Comparison of ENCODE assay signal across 11 cellular contexts in genomic region chr14:37593496-37594237, GRCh38. TPM values are rescaled to one million over a fixed set of nuclear protein-coding genes. Genes with fewer than 3 reads are reported as not detected.
DNase-seq lines count a peak whose midpoint lies in the region; ATAC-seq, FAIRE-seq and TF ChIP-seq lines count a peak whose summit lies in the region.
"Had no signal": no experiment of that assay in that cellular context is flagged by ENCODE, and none has a peak within 500 bp of the region (broad histone marks: within the 10 kb centered on the region; RNA-seq: fewer than 3 reads in every experiment).

No MANE protein-coding gene starts in this region.

- BruUV-seq in K562 (replicated peaks; lab: Mats Ljungman, UMichigan) = TSS peak; percentile 60

- H3K9me3 ChIP-seq in K562 (replicated peaks; ENCODE audit: control insufficient read depth, insufficient read depth, low read depth, low read length) = no peaks in the 10 kb centered on the region; the same call in 1 of the 2 replicates

- no peak for TF ChIP-seq POLR2A in K562 (conservative IDR thresholded peaks at IDR 0.05)

- H3K9me3 Mint-ChIP-seq in naive thymus-derived CD8-positive, alpha-beta T cell = peaks cover 0 to 59% (median 14%) of the 10 kb centered on the region in 9 donors

- in situ Hi-C loops in K562 (cut with MboI) (loop anchor here (25.0 kb wide), 1 partner anchor 331 kb away; no protein-coding TSS in a partner anchor), G401 (cut with HindIII; ENCODE audit: low sequenced_read_pairs) (no loop called here)

- H3K4me3 Mint-ChIP-seq in naive thymus-derived CD8-positive, alpha-beta T cell = peak overlapping the region in 9 of 10 donors; percentile 46 to 77 (median 73)

- ATAC-seq in K562 = no peak
- no peak for ATAC-seq in naive thymus-derived CD8-positive, alpha-beta T cell
- ATAC-seq in GM18517 (IDR thresholded peaks at IDR 0.05; ENCODE audit: unreplicated experiment) = no peak

- 49% methylated on average over 14 of the region's 14 CpGs for WGBS in K562 (ENCODE audit: insufficient coverage, low coverage, missing lambda C conversion rate)

- H3K27me3 Mint-ChIP-seq in naive thymus-derived CD8-positive, alpha-beta T cell = peaks cover 44 to 91% (median 69%) of the 10 kb centered on the region in 5 donors

- no peaks in the 10 kb centered on the region for H4K20me1 ChIP-seq in K562 (replicated peaks; ENCODE audit: control insufficient read depth, insufficient read depth, low read length)

- H3K9me1 ChIP-seq in K562 (ENCODE audit: control insufficient read depth, insufficient read depth, low read length) = no peaks in the 10 kb centered on the region

- TF ChIP-seq EP300 in K562 (IDR thresholded peaks at IDR 0.05; ENCODE audit: low read length) = no peak

- H3K79me2 ChIP-seq in K562 (ENCODE audit: control insufficient read depth, insufficient read depth, low read length) = peaks cover 2% of the 10 kb centered on the region; the same call in 2 of the 3 replicates

- peaks cover 3 to 20% of the 10 kb centered on the region in 2 experiments; a peak in 4 of 5 replicates for H3K4me1 ChIP-seq in K562 (replicated peaks in 1 of 2; ENCODE audit: control insufficient read depth in 2 of 2, insufficient read depth in 2 of 2, low read length in 2 of 2)

- no peak for TF ChIP-seq CTCF in C4-2B (conservative IDR thresholded peaks at IDR 0.05)
- no peak for TF ChIP-seq CTCF in K562 (IDR thresholded peaks at IDR 0.05 in 2 of 3, conservative IDR thresholded peaks at IDR 0.05 in 1 of 3; ENCODE audit: insufficient read depth in 2 of 3, low read depth in 1 of 3, low read length in 3 of 3)

- intact Hi-C loops in K562 (cut with micrococcal nuclease) = loop anchor here (2.0 kb wide), 2 partner anchors 279 to 347 kb away; no protein-coding TSS in a partner anchor

- H2AFZ ChIP-seq in K562 (ENCODE audit: low read depth, low read length) = peak overlapping the region; percentile 76

- CTCF ChIA-PET in K562 (lab: Yijun Ruan, JAX; ENCODE audit: low intra/inter-chr PET ratio) = no interaction called here

- H3K36me3 ChIP-seq in K562 (ENCODE audit: control insufficient read depth, insufficient read depth, low read length) = no peaks in the 10 kb centered on the region

- DNase-seq in HT-29 (ENCODE audit: low spot score) (peak; percentile 71), K562 (ENCODE audit: extremely low read depth in 1 of 4, low spot score in 3 of 4) (no peak), DMS53 (lab: John Stamatoyannopoulos, UW) (no peak), NCI-H82 treated with DMSO at 0.1 percent for 48 hours (lab: John Stamatoyannopoulos, UW; ENCODE audit: unreplicated experiment) (no peak), G401 (ENCODE audit: low spot score) (no peak)
- no peak for DNase-seq in naive thymus-derived CD8-positive, alpha-beta T cell
- DNase-seq: activated effector memory CD4-positive, alpha-beta T cell treated with Interleukin-2 at 50 U/mL for 16 hours had no signal

- peak overlapping the region in 1 of 2 experiments; percentile 65; a peak in 2 of 4 replicates for H3K9ac ChIP-seq in K562 (ENCODE audit: insufficient read depth in 1 of 2, low read depth in 2 of 2, low read length in 2 of 2)

- FAIRE-seq in K562 (lab: Jason Lieb, UNC) = no peak

- peak overlapping the region; percentile 94 for H3K27ac ChIP-seq in C4-2B
- no peak overlapping the region for H3K27ac ChIP-seq in K562 (ENCODE audit: extremely low read depth, low read depth, low read length)

- TF ChIP-seq RAD21 in K562 (CRISPR knock-in tag; conservative IDR thresholded peaks at IDR 0.05 in 1 of 2, IDR thresholded peaks at IDR 0.05 in 1 of 2) = no peak

- peak overlapping the region in 1 of 10 donors; percentile 49 for H3K27ac Mint-ChIP-seq in naive thymus-derived CD8-positive, alpha-beta T cell

- H3K4me1 Mint-ChIP-seq in naive thymus-derived CD8-positive, alpha-beta T cell = peaks cover 11 to 35% (median 23%) of the 10 kb centered on the region in 4 donors

- POLR2A ChIA-PET in K562 (lab: Yijun Ruan, JAX) = no interaction called here
- POLR2A ChIA-PET in naive thymus-derived CD8-positive, alpha-beta T cell (lab: Charles Lee) = no interaction called here

- H3K4me2 ChIP-seq in K562 (ENCODE audit: insufficient read depth, low read length) = peak overlapping the region; percentile 69; the same call in 1 of the 2 replicates

- peak overlapping the region; percentile 56 for H3K4me3 ChIP-seq in K562

- H3K36me3 Mint-ChIP-seq in naive thymus-derived CD8-positive, alpha-beta T cell = peaks cover 4 to 33% (median 26%) of the 10 kb centered on the region in 3 donors

- H3K27me3 ChIP-seq in K562 (ENCODE audit: control insufficient read depth in 2 of 2, insufficient read depth in 2 of 2, low read length in 2 of 2) = no peaks in the 10 kb centered on the region

TF ChIP-seq in K562, 482 proteins besides CTCF, POLR2A, EP300 and RAD21 (continues in another document):
- no peak for TF ChIP-seq HNRNPL (IDR thresholded peaks at IDR 0.05; ENCODE audit: low read depth, low read length)
- TF ChIP-seq PCBP2 (IDR thresholded peaks at IDR 0.05; ENCODE audit: low read depth, low read length, poor library complexity, severe bottlenecking) = no peak
- no peak for TF ChIP-seq RBM15 (IDR thresholded peaks at IDR 0.05; ENCODE audit: insufficient read depth, low read length)
- TF ChIP-seq ELF2 (CRISPR knock-in tag; IDR thresholded peaks at IDR 0.05) = no peak
- no peak for TF ChIP-seq PHF20 (IDR thresholded peaks at IDR 0.05; ENCODE audit: partially characterized antibody)

RNA-seq across cellular contexts. Expression of gene FOXA1, which starts 1.4 kb away (rescaled TPM):
- 191 and 199 TPM in 2 replicates for total RNA-seq in HT-29 (2014; rRNA removed; shearing (Covaris generic))
- total RNA-seq in K562 (2011; cell fraction: chromatin; rRNA removed; ENCODE audit: low replicate concordance) = 2.3 and 2.4 TPM in 2 replicates
- 2.0 and 4.2 TPM in 2 replicates for total RNA-seq in K562 (2011; cell fraction: nucleolus; rRNA removed)
- 4.1 and 5.0 TPM in 2 replicates for total RNA-seq in K562 (2011; cell fraction: nucleoplasm; rRNA removed)
- total RNA-seq in K562 (2014; rRNA removed) (2.4 and 3.0 TPM in 2 replicates), K562 (2014; rRNA removed; fragmentation: Illumina TruSeq; extraction: Trizol) (0.86 and 1.3 TPM in 2 replicates), K562 (2015; rRNA removed; fragmentation: Illumina TruSeq; extraction: Trizol) (1.1 and 1.7 TPM in 2 replicates), K562 (2021) (2.4 and 2.5 TPM in 2 replicates)
- polyA plus RNA-seq in K562 (2011; rRNA removed) (1.0 and 1.3 TPM in 2 replicates), K562 (2014; fragmentation: Illumina TruSeq; extraction: Trizol) (1.1 and 1.6 TPM in 2 replicates), K562 (2014; fragmentation: Nextera tagmentation; extraction: Ambion mirVana) (under 1 TPM; 0.20 to 0.41 TPM), K562 (2014; rRNA removed) (1.4 and 1.8 TPM in 2 replicates)
- polyA plus RNA-seq in K562 (2011; cell fraction: cytosol; rRNA removed) = 1.4 and 4.8 TPM in 2 replicates
- polyA plus RNA-seq in K562 (2011; cell fraction: nucleus; rRNA removed) = 2.0 and 4.2 TPM in 2 replicates
- 1.2 and 1.5 TPM in 2 replicates for polyA plus RNA-seq in K562 (2012)
- 1.3 and 2.0 TPM in 2 replicates for polyA minus RNA-seq in K562 (2011; rRNA and poly(A)+ RNA removed)
- 1.5 and 3.3 TPM in 2 replicates for polyA minus RNA-seq in K562 (2011; cell fraction: cytosol; rRNA and poly(A)+ RNA removed)
- polyA minus RNA-seq in K562 (2011; cell fraction: nucleus; rRNA and poly(A)+ RNA removed) = 4.9 and 5.1 TPM in 2 replicates
- not detected for total RNA-seq in naive thymus-derived CD8-positive, alpha-beta T cell
- polyA plus RNA-seq in naive thymus-derived CD8-positive, alpha-beta T cell = not detected
- total RNA-seq in G401 (2014; rRNA removed; shearing (Covaris generic)) = not detected in 2 replicates
- total RNA-seq: skeletal muscle tissue, temporal lobe had no signal

RNA-seq across cellular contexts. Expression of gene TTC6, which starts 1.8 kb away (rescaled TPM):
- total RNA-seq in HT-29 (2014; rRNA removed; shearing (Covaris generic)) = 6.2 and 6.3 TPM in 2 replicates
- total RNA-seq in K562 (2011; cell fraction: chromatin; rRNA removed; ENCODE audit: low replicate concordance) = 0.23 TPM in 1 of 2 replicates, not detected in the other
- total RNA-seq in K562 (2011; cell fraction: nucleolus; rRNA removed) = 0.13 TPM in 1 of 2 replicates, not detected in the other
- not detected in 2 replicates for total RNA-seq in K562 (2011; cell fraction: nucleoplasm; rRNA removed)
- 0.12 and 0.23 TPM in 2 replicates for total RNA-seq in K562 (2014; rRNA removed)
- 0.04 TPM in 1 of 2 replicates, not detected in the other for total RNA-seq in K562 (2014; rRNA removed; fragmentation: Illumina TruSeq; extraction: Trizol)
- total RNA-seq in K562 (2015; rRNA removed; fragmentation: Illumina TruSeq; extraction: Trizol) = 0.04 TPM in 1 of 2 replicates, not detected in the other
- total RNA-seq in K562 (2021) = 0.29 TPM in 1 of 2 replicates, not detected in the other
- 0.13 TPM in 1 of 2 replicates, not detected in the other for polyA plus RNA-seq in K562 (2011; rRNA removed)
- 0.01 TPM in 1 of 2 replicates, not detected in the other for polyA plus RNA-seq in K562 (2011; cell fraction: cytosol; rRNA removed)
- 0.10 TPM in 1 of 2 replicates, not detected in the other for polyA plus RNA-seq in K562 (2011; cell fraction: nucleus; rRNA removed)
- polyA plus RNA-seq in K562 (2012) = 0.07 TPM in 1 of 2 replicates, not detected in the other
- 0.14 TPM in 1 of 2 replicates, not detected in the other for polyA plus RNA-seq in K562 (2014; fragmentation: Illumina TruSeq; extraction: Trizol)
- not detected for polyA plus RNA-seq in K562 (2014; fragmentation: Nextera tagmentation; extraction: Ambion mirVana)
- 0.71 TPM in 1 of 2 replicates, not detected in the other for polyA plus RNA-seq in K562 (2014; rRNA removed)
- polyA minus RNA-seq in K562 (2011; rRNA and poly(A)+ RNA removed) = 0.03 TPM in 1 of 2 replicates, not detected in the other
- not detected in 2 replicates for polyA minus RNA-seq in K562 (2011; cell fraction: cytosol; rRNA and poly(A)+ RNA removed)
- 0.54 TPM in 1 of 2 replicates, not detected in the other for polyA minus RNA-seq in K562 (2011; cell fraction: nucleus; rRNA and poly(A)+ RNA removed)
- total RNA-seq in naive thymus-derived CD8-positive, alpha-beta T cell = not detected
- not detected for polyA plus RNA-seq in naive thymus-derived CD8-positive, alpha-beta T cell
- not detected in 2 replicates for total RNA-seq in G401 (2014; rRNA removed; shearing (Covaris generic))

Comparison
In these comparisons a context has a peak if more than half of its experiments do, and no peak if none do; other contexts are left out.
1. RNA of gene FOXA1, which starts 1.4 kb away (total RNA-seq): 191 to 199 TPM in HT-29; 0.86 to 5.0 TPM in K562, not detected in naive thymus-derived CD8-positive, alpha-beta T cell and not detected in G401; every median in the first group is over 10 times any median in the second.